Comparison of ENCODE assay signal across 18 cellular contexts in genomic region chr10:10661176-10661575, GRCh38.
DNase-seq lines count a peak whose midpoint lies in the region; ATAC-seq and TF ChIP-seq lines count a peak whose summit lies in the region.
"Had no signal": no experiment of that assay in that cellular context is flagged by ENCODE, and none has a peak within 500 bp of the region (broad histone marks: within the 10 kb centered on the region; RNA-seq: fewer than 3 reads in every experiment).

No MANE protein-coding gene starts in this region.

- CTCF ChIA-PET in AG04450 (lab: Charles Lee) (no interaction called here), HEK293 (lab: Yijun Ruan, JAX) (interaction anchor here (0.7 kb wide), 1 partner anchor 128 kb away, joined by 4 read pairs; no protein-coding TSS in a partner anchor)

- TF ChIP-seq CTCF in AG04450 (IDR thresholded peaks at IDR 0.05; ENCODE audit: low read depth, low read length) = no peak
- no peak for TF ChIP-seq CTCF in HEK293 (tag by site-specific recombination; IDR thresholded peaks at IDR 0.05)
- TF ChIP-seq CTCF in hepatocyte (IDR thresholded peaks at IDR 0.05; ENCODE audit: poor library complexity) = no peak

- H3K36me3 ChIP-seq in HEK293 (ENCODE audit: control insufficient read depth in 2 of 2, insufficient read depth in 1 of 2, low read length in 2 of 2) = no peaks in the 10 kb centered on the region
- no peaks in the 10 kb centered on the region for H3K36me3 ChIP-seq in hepatocyte (replicated peaks; ENCODE audit: insufficient read depth, low read depth)

- no peaks in the 10 kb centered on the region for H3K79me2 ChIP-seq in hepatocyte

- H3K4me1 ChIP-seq in HEK293 (ENCODE audit: control insufficient read depth, insufficient read depth, low read length) (peaks cover 4% of the 10 kb centered on the region), hepatocyte (ENCODE audit: insufficient read depth) (peaks cover 22% of the 10 kb centered on the region)

- H4K20me1 ChIP-seq in hepatocyte (ENCODE audit: insufficient read depth, poor library complexity, severe bottlenecking) = no peaks in the 10 kb centered on the region

- H3K4me2 ChIP-seq in hepatocyte = no peak overlapping the region
- H3K4me2 ChIP-seq: GM23338 had no signal

- H3K9me2 ChIP-seq in hepatocyte (replicated peaks; ENCODE audit: insufficient read depth) = no peaks in the 10 kb centered on the region

- no peak overlapping the region for H2AFZ ChIP-seq in hepatocyte
- H2AFZ ChIP-seq: GM23338 had no signal

- WGBS in hepatocyte (ENCODE audit: low lambda C conversion rate, missing lambda C conversion rate) = 36% methylated on average over 4 of the region's 4 CpGs

- H3K27ac ChIP-seq in AG04450 (ENCODE audit: low read depth, low read length) (no peak overlapping the region), HEK293 (ENCODE audit: extremely low read depth, low read depth, low read length) (no peak overlapping the region), hepatocyte (peak overlapping the region; percentile 10)

- DNase-seq in AG04450 (ENCODE audit: low read depth, low spot score) = peak; percentile 58
- DNase-seq in astrocyte of the hippocampus (ENCODE audit: low read depth, low spot score) = peak; percentile 6
- no peak for DNase-seq in hepatocyte (ENCODE audit: low spot score)
- DNase-seq in DMS153 treated with DMSO at 0.1 percent for 48 hours (lab: John Stamatoyannopoulos, UW; ENCODE audit: unreplicated experiment) = no peak
- no peak for DNase-seq in NCI-H2171 (lab: John Stamatoyannopoulos, UW)
- no peak for DNase-seq in NCI-H774 (lab: John Stamatoyannopoulos, UW)
- DNase-seq: 8988T; C1 segment of cervical spinal cord; Calu3; CD4-positive, alpha-beta T cell; DMS 273 treated with DMSO at 0.1 percent for 48 hours; DMS79; H9; HFFc6 had no signal

- H3K4me3 ChIP-seq in AG04450 (ENCODE audit: low read depth, low read length) = no peak overlapping the region
- H3K4me3 ChIP-seq in HEK293 (ENCODE audit: low read depth, low read length) = no peak overlapping the region
- no peak overlapping the region for H3K4me3 ChIP-seq in hepatocyte
- H3K4me3 ChIP-seq: GM12878, GM23338 had no signal

- POLR2A ChIA-PET in AG04450 (lab: Yijun Ruan, JAX) = interaction anchor here (0.6 kb wide), 1 partner anchor 45 kb away, joined by 6 read pairs; no protein-coding TSS in a partner anchor
- POLR2A ChIA-PET in HEK293 (lab: Yijun Ruan, JAX) = no interaction called here

- H3K9me3 ChIP-seq in AG04450 (ENCODE audit: control insufficient read depth, insufficient read depth, low read length) (no peaks in the 10 kb centered on the region), HEK293 (ENCODE audit: control insufficient read depth, insufficient read depth, low read depth, low read length) (no peaks in the 10 kb centered on the region), hepatocyte (ENCODE audit: low read depth) (no peaks in the 10 kb centered on the region)

- ATAC-seq in HG03432 (IDR thresholded peaks at IDR 0.05; ENCODE audit: unreplicated experiment) = no peak
- ATAC-seq: GM12878, GM23338 had no signal

- H3K27me3 ChIP-seq in AG04450 (ENCODE audit: control insufficient read depth, insufficient read depth, low read length) (no peaks in the 10 kb centered on the region), hepatocyte (no peaks in the 10 kb centered on the region)

TF ChIP-seq in HEK293, 187 proteins besides CTCF, POLR2A, EP300 and RAD21:
- TF ChIP-seq ZNF140 (tag by site-specific recombination; IDR thresholded peaks at IDR 0.05) (0 out of 2 replicates have a peak, but pooled peaks have one; percentile 9), HOXA7 (CRISPR knock-in tag; IDR thresholded peaks at IDR 0.05; ENCODE audit: borderline replicate concordance) (no peak)

Comparison
In these comparisons a context has a peak if more than half of its experiments do, and no peak if none do; other contexts are left out.
1. DNase-seq: peak in AG04450 (single experiment) and astrocyte of the hippocampus (single experiment); none in hepatocyte (single experiment), DMS153 treated with DMSO at 0.1 percent for 48 hours (single experiment), NCI-H2171 (single experiment) and NCI-H774 (single experiment).